In the genomic region with DNA sequence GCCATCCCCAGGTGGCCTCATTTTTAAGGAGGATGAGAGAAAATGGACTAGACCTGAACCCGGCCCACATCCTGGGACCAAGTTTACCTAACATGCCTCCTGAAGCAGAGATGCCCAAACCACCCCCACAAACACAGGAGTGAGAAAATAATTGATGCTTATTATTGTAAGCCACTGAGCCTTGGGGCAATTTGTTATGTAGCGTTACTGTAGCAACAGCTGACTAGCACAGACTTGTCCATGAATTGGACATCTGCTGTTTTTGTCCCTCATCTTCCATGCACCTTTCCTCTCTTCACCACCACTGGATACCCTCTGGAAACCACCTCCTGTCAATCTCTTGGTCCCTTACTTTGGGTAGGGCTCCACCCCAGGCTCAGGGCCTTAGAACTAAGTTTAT, we compare ENCODE assay signal across 19 cellular contexts.
"Had no signal": no experiment of that assay in that cellular context is flagged by ENCODE, and none has a peak within 500 bp of the region (broad histone marks: within the 10 kb centered on the region; RNA-seq: fewer than 3 reads in every experiment).

No MANE protein-coding gene starts in this region.

- H3K27ac Mint-ChIP-seq: activated CD4-positive, alpha-beta memory T cell treated with anti-CD3 and anti-CD28 coated beads for 36 hours; activated naive CD8-positive, alpha-beta T cell treated with anti-CD3 and anti-CD28 coated beads for 36 hours; mesothelial cell of epicardium; stimulated activated naive CD8-positive, alpha-beta T cell treated with anti-CD3 and anti-CD28 coated beads, Interleukin-15, Interleukin-2, amounts not matched to agents 100 ng/mL and 50 ng/mL, for 24 hours had no signal

- H3K4me1 ChIP-seq: pancreas, psoas muscle had no signal

- ATAC-seq: naive thymus-derived CD8-positive, alpha-beta T cell; pancreas; psoas muscle had no signal

- H3K36me3 Mint-ChIP-seq: activated CD4-positive, alpha-beta memory T cell treated with anti-CD3 and anti-CD28 coated beads for 36 hours; activated naive CD8-positive, alpha-beta T cell treated with anti-CD3 and anti-CD28 coated beads for 36 hours; mesothelial cell of epicardium had no signal

- H3K9me3 ChIP-seq: neutrophil, pancreas, psoas muscle, thyroid gland had no signal

- H3K4me3 ChIP-seq: left ventricle myocardium inferior, pancreas, psoas muscle, right atrium auricular region, thyroid gland had no signal

- H3K27ac ChIP-seq: left ventricle myocardium inferior, neutrophil, pancreas, psoas muscle, right atrium auricular region, thyroid gland had no signal

- H3K4me1 Mint-ChIP-seq: activated naive CD8-positive, alpha-beta T cell treated with anti-CD3 and anti-CD28 coated beads for 36 hours had no signal

- H3K36me3 ChIP-seq: left ventricle myocardium inferior, neutrophil, pancreas, right atrium auricular region, thyroid gland had no signal

- H3K27me3 ChIP-seq: pancreas, right atrium auricular region, thyroid gland had no signal

- H3K4me3 Mint-ChIP-seq: activated CD4-positive, alpha-beta memory T cell treated with anti-CD3 and anti-CD28 coated beads for 36 hours; activated naive CD8-positive, alpha-beta T cell treated with anti-CD3 and anti-CD28 coated beads for 36 hours; mesothelial cell of epicardium; naive thymus-derived CD8-positive, alpha-beta T cell; stimulated activated naive CD8-positive, alpha-beta T cell treated with anti-CD3 and anti-CD28 coated beads, Interleukin-15, Interleukin-2, amounts not matched to agents 100 ng/mL and 50 ng/mL, for 24 hours had no signal

- FAIRE-seq: pancreas had no signal

- DNase-seq: activated CD4-positive, alpha-beta memory T cell treated with anti-CD3 and anti-CD28 coated beads for 36 hours; activated CD4-positive, alpha-beta T cell treated with anti-CD3 and anti-CD28 coated beads for 48 hours; activated naive CD4-positive, alpha-beta T cell treated with Interleukin-2 at 50 U/mL for 16 hours; activated naive CD8-positive, alpha-beta T cell treated with anti-CD3 and anti-CD28 coated beads for 36 hours; activated T-cell treated with anti-CD3 and anti-CD28 coated beads, Interleukin-2, amount 50 U/mL, for 48 hours; foreskin melanocyte; kidney glomerular epithelial cell; left ventricle myocardium inferior; naive thymus-derived CD8-positive, alpha-beta T cell; pancreas; psoas muscle; stimulated activated CD4-positive, alpha-beta T cell treated with anti-CD3 and anti-CD28 coated beads, Interleukin-12 subunit alpha, Interleukin-12 subunit beta, amount 100 ng/mL, for 4 hours; stimulated activated CD4-positive, alpha-beta T cell treated with anti-CD3 and anti-CD28 coated beads, Interleukin-4, amount 100 ng/mL, for 4 hours; substantia nigra; thyroid gland had no signal
